In genomic region chr1:31412205-31412604, GRCh38 we compare ENCODE assay signal across 1 cellular context.
TF ChIP-seq lines count a peak whose summit lies in the region.

No MANE protein-coding gene starts in this region.

TF ChIP-seq in HepG2, 621 proteins besides CTCF, POLR2A, EP300 and RAD21:
- no peak for TF ChIP-seq HMGXB4 (CRISPR knock-in tag; IDR thresholded peaks at IDR 0.05; ENCODE audit: borderline replicate concordance in 1 of 2, low read depth in 1 of 2)
- no peak for TF ChIP-seq ZBTB2 (CRISPR knock-in tag; IDR thresholded peaks at IDR 0.05; ENCODE audit: low read depth)
- no peak for TF ChIP-seq ZNF44 (CRISPR knock-in tag; IDR thresholded peaks at IDR 0.05)
- TF ChIP-seq KLF9 (CRISPR knock-in tag; IDR thresholded peaks at IDR 0.05; ENCODE audit: low read depth), result no peak
- TF ChIP-seq NR2F6 (IDR thresholded peaks at IDR 0.05), result no peak
- TF ChIP-seq NR2F6 (CRISPR knock-in tag; IDR thresholded peaks at IDR 0.05), result no peak
- TF ChIP-seq SIN3A (IDR thresholded peaks at IDR 0.05; ENCODE audit: borderline replicate concordance, low read depth, low read length), result no peak
- no peak for TF ChIP-seq FOXC1 (CRISPR knock-in tag; IDR thresholded peaks at IDR 0.05; ENCODE audit: borderline replicate concordance)
- no peak for TF ChIP-seq BRCA1 (CRISPR knock-in tag; IDR thresholded peaks at IDR 0.05)
- no peak for TF ChIP-seq ZNF652 (CRISPR knock-in tag; IDR thresholded peaks at IDR 0.05; ENCODE audit: borderline replicate concordance, low read depth)
- TF ChIP-seq NCOA1 (CRISPR knock-in tag; IDR thresholded peaks at IDR 0.05), result no peak
- no peak for TF ChIP-seq MTA1 (CRISPR knock-in tag; IDR thresholded peaks at IDR 0.05; ENCODE audit: borderline replicate concordance)
- no peak for TF ChIP-seq ZNF224 (CRISPR knock-in tag; IDR thresholded peaks at IDR 0.05)
- TF ChIP-seq NFE2 (CRISPR knock-in tag; IDR thresholded peaks at IDR 0.05), result no peak
- no peak for TF ChIP-seq GZF1 (CRISPR knock-in tag; IDR thresholded peaks at IDR 0.05)
